Comparison of ENCODE assay signal across 13 cellular contexts in genomic region chr2:45241061-45241561, GRCh38.
DNase-seq lines count a peak whose midpoint lies in the region; ATAC-seq, FAIRE-seq and TF ChIP-seq lines count a peak whose summit lies in the region.
"Had no signal": no experiment of that assay in that cellular context is flagged by ENCODE, and none has a peak within 500 bp of the region (broad histone marks: within the 10 kb centered on the region; RNA-seq: fewer than 3 reads in every experiment).

No MANE protein-coding gene starts in this region.

- no peak overlapping the region for H3K4me3 ChIP-seq in A549
- no peak overlapping the region for H3K4me3 ChIP-seq in sigmoid colon
- no peak overlapping the region for H3K4me3 ChIP-seq in WERI-Rb-1 (ENCODE audit: low read depth, low read length)
- no peak overlapping the region for H3K4me3 ChIP-seq in H7 (ENCODE audit: insufficient read depth, low read depth, low read length)
- H3K4me3 ChIP-seq: pancreas had no signal

- 27% methylated on average over 3 of the region's 3 CpGs for WGBS in A549 (ENCODE audit: missing lambda C conversion rate)
- 17 to 57% methylated on average over 3 of the region's 3 CpGs for WGBS in sigmoid colon, 2 donors

- ATAC-seq in A549: no peak
- ATAC-seq: pancreas had no signal

- H3K9me3 ChIP-seq in A549 (no peaks in the 10 kb centered on the region), sigmoid colon (no peaks in the 10 kb centered on the region), WERI-Rb-1 (ENCODE audit: severe bottlenecking) (no peaks in the 10 kb centered on the region)
- H3K9me3 ChIP-seq: pancreas had no signal

- H3K27me3 ChIP-seq in sigmoid colon: no peaks in the 10 kb centered on the region
- H3K27me3 ChIP-seq in WERI-Rb-1 (ENCODE audit: insufficient read depth, low read depth, severe bottlenecking): no peaks in the 10 kb centered on the region
- no peaks in the 10 kb centered on the region for H3K27me3 ChIP-seq in H7 (ENCODE audit: control insufficient read depth, insufficient read depth, low read length)
- H3K27me3 ChIP-seq: pancreas had no signal

- no peak for TF ChIP-seq RAD21 in A549 (conservative IDR thresholded peaks at IDR 0.05 in 1 of 2, IDR thresholded peaks at IDR 0.05 in 1 of 2)

- TF ChIP-seq POLR2A in A549 (IDR thresholded peaks at IDR 0.05; ENCODE audit: low read length) (no peak), sigmoid colon (IDR thresholded peaks at IDR 0.05) (no peak)

- POLR2A ChIA-PET in A549 (lab: Yijun Ruan, JAX): no interaction called here

- no peak for FAIRE-seq in A549 (lab: Jason Lieb, UNC)
- FAIRE-seq: pancreas had no signal

- H3K4me2 ChIP-seq in A549: peak overlapping the region; percentile 10; the same call in 2 of the 3 replicates

- H3K36me3 ChIP-seq in sigmoid colon (no peaks in the 10 kb centered on the region), WERI-Rb-1 (no peaks in the 10 kb centered on the region), H7 (replicated peaks; ENCODE audit: control insufficient read depth, insufficient read depth, low read length) (no peaks in the 10 kb centered on the region)
- H3K36me3 ChIP-seq: pancreas had no signal

- H3K27ac ChIP-seq in A549: peak overlapping the region in 1 of 2 experiments; percentile 20; a peak in 1 of 6 replicates
- H3K27ac ChIP-seq in sigmoid colon: no peak overlapping the region
- no peak overlapping the region for H3K27ac ChIP-seq in WERI-Rb-1

- CTCF ChIA-PET in A549 (lab: Yijun Ruan, JAX): interaction anchor here (1.1 to 2.0 kb wide), 4 partner anchors 10 to 259 kb away, joined by 3 to 9 read pairs (median 4); no protein-coding TSS in a partner anchor

- H3K4me1 ChIP-seq in A549 (peaks cover 28% of the 10 kb centered on the region), sigmoid colon (peaks cover 0 to 20% (median 12%) of the 10 kb centered on the region in 4 donors)

- TF ChIP-seq CTCF in A549 (IDR thresholded peaks at IDR 0.05) (no peak), sigmoid colon (IDR thresholded peaks at IDR 0.05) (no peak), WERI-Rb-1 (IDR thresholded peaks at IDR 0.05; ENCODE audit: low read depth, low read length) (no peak)

- TF ChIP-seq EP300 in A549 (IDR thresholded peaks at IDR 0.05) (no peak), sigmoid colon (IDR thresholded peaks at IDR 0.05) (no peak)

- intact Hi-C loops in sigmoid colon (cut with DNase I): no loop called here

- DNase-seq in A549 (ENCODE audit: low read depth in 1 of 2, low spot score in 1 of 2) (no peak), HS-27A (ENCODE audit: low read depth) (peak; percentile 64), amniotic epithelial cell (ENCODE audit: low read depth) (peak; percentile 42), iris pigment epithelial cell (ENCODE audit: low read depth) (peak; percentile 73), sigmoid colon (no peak), WERI-Rb-1 (no peak), H7 (no peak), 8988T (no peak)
- DNase-seq: activated gamma-delta T cell treated with Interleukin-2 at 50 U/mL for 16 hours, erythroblast, NCI-H146, NCI-H82, pancreas had no signal

TF ChIP-seq in A549, 52 proteins besides CTCF, POLR2A, EP300 and RAD21:
- TF ChIP-seq NFE2L2 (conservative IDR thresholded peaks at IDR 0.05; ENCODE audit: low read length) (no peak), JUNB (IDR thresholded peaks at IDR 0.05) (0 out of 2 replicates have a peak, but pooled peaks have one; percentile 12)
TF ChIP-seq in A549: peak in this region for 1.

Comparison
In these comparisons a context has a peak if more than half of its experiments do, and no peak if none do; other contexts are left out.
1. DNase-seq: peak in HS-27A (single experiment), amniotic epithelial cell (single experiment) and iris pigment epithelial cell (single experiment); none in A549 (0 of 2), sigmoid colon (single experiment), WERI-Rb-1 (single experiment), H7 (single experiment) and 8988T (single experiment).